8 cellular contexts compared by ENCODE assay signal in the genomic region with DNA sequence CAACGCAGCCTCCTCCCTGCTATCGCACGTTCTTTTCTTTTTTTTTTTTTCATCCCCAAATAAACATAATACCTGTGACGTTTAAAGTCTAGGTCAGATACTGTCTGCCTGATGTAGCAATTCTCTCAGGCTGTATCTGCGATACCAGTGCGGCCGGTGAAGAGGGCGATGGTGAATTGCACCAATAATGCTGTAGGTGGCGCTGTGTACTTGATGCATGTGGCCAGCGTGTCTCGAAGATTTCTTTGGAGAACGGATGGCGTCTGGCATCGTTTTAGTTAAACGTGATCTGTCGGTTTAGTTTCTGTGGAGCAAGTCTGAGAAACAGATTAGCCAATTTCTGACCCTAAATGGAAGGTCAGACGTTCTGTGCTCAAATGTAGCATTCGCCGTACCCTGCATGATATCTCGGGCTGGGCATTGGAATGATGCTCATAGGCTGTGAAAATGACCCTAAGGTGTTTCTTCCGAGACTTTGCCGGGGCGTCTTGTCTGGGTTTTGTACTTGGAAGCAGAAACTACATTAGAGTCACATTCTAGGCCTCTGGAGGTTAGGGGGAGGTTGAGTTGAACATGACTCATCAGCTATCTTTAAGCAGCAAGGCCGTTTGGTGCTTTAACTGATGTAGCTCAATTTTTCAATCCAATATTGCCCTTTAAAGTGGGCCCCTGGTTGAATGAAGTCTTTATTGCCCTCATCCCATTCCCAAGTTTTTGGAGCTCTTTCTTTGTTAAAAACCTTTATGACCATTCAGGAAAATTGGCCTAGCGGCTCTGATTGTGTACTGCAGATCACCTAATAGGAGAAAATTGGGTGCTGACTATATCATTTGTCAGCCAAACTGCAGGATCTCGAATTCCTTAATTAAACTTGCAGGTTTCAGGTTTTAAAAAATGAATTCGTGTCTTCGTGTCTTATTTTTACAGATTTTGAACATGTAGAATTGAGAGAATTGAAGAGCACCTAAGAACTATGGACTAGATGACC.
A peak's percentile ranks its signal among the peaks of the same experiment; 100 is the strongest.
DNase-seq lines count a peak whose midpoint lies in the region; ATAC-seq and TF ChIP-seq lines count a peak whose summit lies in the region.

No MANE protein-coding gene starts in this region.

- H3K4me3 ChIP-seq in GM12865 (ENCODE audit: low read depth, low read length) = no peak overlapping the region
- no peak overlapping the region for H3K4me3 ChIP-seq in fibroblast of the aortic adventitia (ENCODE audit: low read depth, low read length)
- no peak overlapping the region for H3K4me3 ChIP-seq in neuron (ENCODE audit: low read length)

- DNase-seq in GM12865 (ENCODE audit: low read depth) = peak; percentile 69
- DNase-seq in NCI-H526 treated with DMSO at 0.1 percent for 48 hours (lab: John Stamatoyannopoulos, UW) = peak; percentile 11
- DNase-seq in activated T-cell treated with anti-CD3 and anti-CD28 coated beads for 4 hours = peak; percentile 17
- DNase-seq in fibroblast of the aortic adventitia (ENCODE audit: low read depth) = peak; percentile 67

- H3K27me3 ChIP-seq in neuron (ENCODE audit: insufficient read depth, low read length) = no peaks in the 10 kb centered on the region

- no peaks in the 10 kb centered on the region for H3K9me3 ChIP-seq in neuron (ENCODE audit: low read length)

- H2AFZ ChIP-seq in neuron (ENCODE audit: low read depth, low read length) = peak overlapping the region; percentile 10

- TF ChIP-seq CTCF in GM12865 (IDR thresholded peaks at IDR 0.05; ENCODE audit: insufficient read depth, low read depth, low read length, missing control alignments) = peak; percentile 76
- peak; percentile 80 for TF ChIP-seq CTCF in fibroblast of the aortic adventitia (IDR thresholded peaks at IDR 0.05; ENCODE audit: insufficient read depth, low read length)

- H3K36me3 ChIP-seq in neuron (ENCODE audit: insufficient read depth, low read length) = no peaks in the 10 kb centered on the region

- peak; percentile 68 for ATAC-seq in HG03342 (IDR thresholded peaks at IDR 0.05; ENCODE audit: unreplicated experiment)
- no peak for ATAC-seq in GM19328 (IDR thresholded peaks at IDR 0.05; ENCODE audit: unreplicated experiment)
- ATAC-seq in HG02571 (IDR thresholded peaks at IDR 0.05; ENCODE audit: unreplicated experiment) = no peak

- peaks cover 2% of the 10 kb centered on the region for H3K4me1 ChIP-seq in neuron (ENCODE audit: insufficient read depth, low read length)

Comparison
In these comparisons a context has a peak if more than half of its experiments do, and no peak if none do; other contexts are left out.
1. DNase-seq: peak in every context shown above with its lines; median percentile 69 in GM12865; 67 in fibroblast of the aortic adventitia; 17 in activated T-cell treated with anti-CD3 and anti-CD28 coated beads for 4 hours; 11 in NCI-H526 treated with DMSO at 0.1 percent for 48 hours.